Comparison of ENCODE assay signal across 14 cellular contexts in the genomic region with DNA sequence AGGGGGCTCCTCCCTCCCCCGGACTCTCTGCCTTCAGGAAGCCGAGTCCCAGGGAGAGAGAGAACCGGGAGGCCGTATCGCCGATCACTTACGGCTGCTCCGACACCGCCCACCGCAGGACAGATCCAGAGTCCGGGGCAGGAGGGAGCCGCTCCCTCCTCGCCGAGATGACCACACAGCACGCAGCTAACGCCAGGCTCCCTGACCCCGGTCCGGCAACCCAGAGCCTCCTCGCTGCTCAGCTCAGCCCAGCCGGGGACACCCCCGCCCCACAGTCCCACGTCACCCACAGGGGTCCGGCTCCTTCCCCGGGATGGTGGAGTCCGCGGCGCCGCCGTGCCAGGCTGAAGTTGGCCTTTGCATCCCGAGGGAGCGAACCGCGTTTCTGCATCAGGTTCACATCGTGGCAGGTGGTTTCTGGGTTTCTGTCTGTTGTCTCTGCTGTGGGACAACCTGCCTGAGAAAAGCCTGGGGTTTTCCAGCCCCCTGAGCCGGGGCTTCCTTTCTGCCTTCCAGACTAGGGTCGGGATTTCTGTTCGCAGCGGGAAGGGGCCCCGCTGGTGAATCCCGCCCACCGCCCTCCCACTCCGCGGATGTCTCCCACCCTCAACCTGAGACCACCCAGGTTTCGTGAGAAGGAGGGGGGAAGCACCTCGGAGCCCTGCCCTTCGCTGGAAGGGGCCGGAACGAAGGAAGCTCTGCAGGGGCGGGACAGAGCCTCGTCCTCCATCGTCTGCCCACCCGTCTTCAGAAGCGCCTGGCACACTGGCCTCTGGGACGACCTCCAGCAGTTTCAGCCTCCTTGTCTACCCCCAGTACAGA.
DNase-seq lines count a peak whose midpoint lies in the region; ATAC-seq and TF ChIP-seq lines count a peak whose summit lies in the region.
"Had no signal": no experiment of that assay in that cellular context is flagged by ENCODE, and none has a peak within 500 bp of the region (broad histone marks: within the 10 kb centered on the region; RNA-seq: fewer than 3 reads in every experiment).

No MANE protein-coding gene starts in this region.

- no peak for TF ChIP-seq CTCF in fibroblast of lung (conservative IDR thresholded peaks at IDR 0.05 in 1 of 2, IDR thresholded peaks at IDR 0.05 in 1 of 2; ENCODE audit: low read depth in 1 of 2, low read length in 2 of 2)

- ATAC-seq in HG03039 (IDR thresholded peaks at IDR 0.05; ENCODE audit: unreplicated experiment), result no peak
- ATAC-seq in HG02763 (IDR thresholded peaks at IDR 0.05; ENCODE audit: unreplicated experiment), result no peak

- DNase-seq in AG20443 (ENCODE audit: low spot score) (peak; percentile 51), H7 (peak; percentile 88), fibroblast of lung (ENCODE audit: low read depth in 2 of 2) (no peak), NCI-H146 treated with DMSO at 0.1 percent for 48 hours (lab: John Stamatoyannopoulos, UW; ENCODE audit: unreplicated experiment) (no peak), nucleus accumbens (lab: John Stamatoyannopoulos, UW) (no peak)
- DNase-seq: activated CD8-positive, alpha-beta memory T cell treated with anti-CD3 and anti-CD28 coated beads for 24 hours; activated naive CD4-positive, alpha-beta T cell treated with anti-CD3 and anti-CD28 coated beads, Interleukin-2, amount 10 ng/mL, durations not matched to agents 7 days and 5 days; CD4-positive, alpha-beta memory T cell; NCI-H1694; NCI-H774; SIG-M5 had no signal

- H3K79me2 ChIP-seq in fibroblast of lung (ENCODE audit: control insufficient read depth, insufficient read depth, low read length), result no peaks in the 10 kb centered on the region

- no peak overlapping the region; the same call in 1 of the 2 replicates for H3K4me3 ChIP-seq in H7 (ENCODE audit: insufficient read depth, low read depth, low read length)
- H3K4me3 ChIP-seq in fibroblast of lung (replicated peaks in 1 of 4; ENCODE audit: control extremely low read depth in 1 of 4, insufficient read depth in 1 of 4, low read depth in 3 of 4, low read length in 4 of 4), result no peak overlapping the region
- peak overlapping the region; percentile 51 for H3K4me3 ChIP-seq in rectal smooth muscle tissue (ENCODE audit: low read length)

- H2AFZ ChIP-seq in fibroblast of lung (ENCODE audit: low read length), result no peak overlapping the region

- peak overlapping the region; percentile 13 for H3K4me2 ChIP-seq in fibroblast of lung (ENCODE audit: extremely low read depth, insufficient read depth, low read length)

- H3K27me3 ChIP-seq in H7 (ENCODE audit: control insufficient read depth, insufficient read depth, low read length), result peaks cover 7% of the 10 kb centered on the region; the same call in 1 of the 2 replicates
- H3K27me3 ChIP-seq in fibroblast of lung (ENCODE audit: control insufficient read depth, insufficient read depth, low read length), result peaks cover 21% of the 10 kb centered on the region
- H3K27me3 ChIP-seq in rectal smooth muscle tissue (ENCODE audit: control insufficient read depth, insufficient read depth, low read length), result peaks cover 24% of the 10 kb centered on the region

- no peaks in the 10 kb centered on the region for H3K9me3 ChIP-seq in fibroblast of lung (ENCODE audit: control insufficient read depth, insufficient read depth, low read depth, low read length)

- H3K27ac ChIP-seq in fibroblast of lung (ENCODE audit: insufficient read depth, low read length) (no peak overlapping the region), rectal smooth muscle tissue (ENCODE audit: low read depth, low read length) (no peak overlapping the region)

- no peak overlapping the region for H3K9ac ChIP-seq in fibroblast of lung (ENCODE audit: insufficient read depth, low read length)
- no peak overlapping the region for H3K9ac ChIP-seq in rectal smooth muscle tissue (ENCODE audit: low read length)

- no peaks in the 10 kb centered on the region for H3K4me1 ChIP-seq in fibroblast of lung (ENCODE audit: control insufficient read depth, extremely low read depth, insufficient read depth, low read length)
- H3K4me1 ChIP-seq in rectal smooth muscle tissue (ENCODE audit: control insufficient read depth, insufficient read depth, low read length), result peaks cover 2% of the 10 kb centered on the region

- no peaks in the 10 kb centered on the region for H4K20me1 ChIP-seq in fibroblast of lung (ENCODE audit: control insufficient read depth, extremely low read depth, insufficient read depth, low read length)

- no peaks in the 10 kb centered on the region for H3K36me3 ChIP-seq in H7 (replicated peaks; ENCODE audit: control insufficient read depth, insufficient read depth, low read length)
- no peaks in the 10 kb centered on the region for H3K36me3 ChIP-seq in fibroblast of lung (ENCODE audit: control insufficient read depth, insufficient read depth, low read length)
- H3K36me3 ChIP-seq in rectal smooth muscle tissue (ENCODE audit: control insufficient read depth, insufficient read depth, low read length), result no peaks in the 10 kb centered on the region

Comparison
In these comparisons a context has a peak if more than half of its experiments do, and no peak if none do; other contexts are left out.
1. DNase-seq: peak in AG20443 (single experiment) and H7 (single experiment); none in fibroblast of lung (0 of 2), NCI-H146 treated with DMSO at 0.1 percent for 48 hours (single experiment) and nucleus accumbens (0 of 56).